Comparison of ENCODE assay signal across 8 cellular contexts in genomic region chr17:63601439-63602371, GRCh38. TPM values are rescaled to one million over a fixed set of nuclear protein-coding genes. Genes with fewer than 3 reads are reported as not detected.
DNase-seq lines count a peak whose midpoint lies in the region; ATAC-seq lines count a peak whose summit lies in the region.

No MANE protein-coding gene starts in this region.

- H3K4me1 ChIP-seq in iPS-18a (ENCODE audit: control insufficient read depth, low read depth, low read length) (peaks cover 3% of the 10 kb centered on the region), stomach smooth muscle (ENCODE audit: control insufficient read depth, insufficient read depth, low read length) (peaks cover 13% of the 10 kb centered on the region)

- peak overlapping the region; percentile 83 for H3K27ac Mint-ChIP-seq in activated T-cell treated with anti-CD3 and anti-CD28 coated beads, Interleukin-2, amount 50 U/mL, for 72 hours
- H3K27ac Mint-ChIP-seq in activated naive CD8-positive, alpha-beta T cell, result peak overlapping the region; percentile 94

- H3K27ac ChIP-seq in iPS-18a (ENCODE audit: low read length), result no peak overlapping the region
- peak overlapping the region; percentile 79 for H3K27ac ChIP-seq in stomach smooth muscle (ENCODE audit: low read length)

- H3K4me3 Mint-ChIP-seq in activated T-cell treated with anti-CD3 and anti-CD28 coated beads, Interleukin-2, amount 50 U/mL, for 72 hours, result peak overlapping the region; percentile 86 to 96
- H3K4me3 Mint-ChIP-seq in activated naive CD8-positive, alpha-beta T cell, result peak overlapping the region; percentile 96

- H3K9ac ChIP-seq in iPS-18a (ENCODE audit: low read length), result peak overlapping the region; percentile 80
- H3K9ac ChIP-seq in stomach smooth muscle (ENCODE audit: low read length in 2 of 2), result peak overlapping the region; percentile 86 to 89

- peaks cover 40% of the 10 kb centered on the region for H3K4me1 Mint-ChIP-seq in activated T-cell treated with anti-CD3 and anti-CD28 coated beads, Interleukin-2, amount 50 U/mL, for 72 hours (ENCODE audit: low read depth)
- peaks cover 36% of the 10 kb centered on the region for H3K4me1 Mint-ChIP-seq in activated naive CD8-positive, alpha-beta T cell (ENCODE audit: low read depth)

- H3K27me3 Mint-ChIP-seq in activated T-cell treated with anti-CD3 and anti-CD28 coated beads, Interleukin-2, amount 50 U/mL, for 72 hours (ENCODE audit: low read depth), result no peaks in the 10 kb centered on the region
- no peaks in the 10 kb centered on the region for H3K27me3 Mint-ChIP-seq in activated naive CD8-positive, alpha-beta T cell

- peak overlapping the region; percentile 91 for H3K4me3 ChIP-seq in iPS-18a (ENCODE audit: low read length)
- H3K4me3 ChIP-seq in stomach smooth muscle (ENCODE audit: low read length in 2 of 2), result peak overlapping the region; percentile 77 to 92

- no peak for DNase-seq in activated T-cell treated with anti-CD3 and anti-CD28 coated beads, Interleukin-2, amount 50 U/mL, for 72 hours
- DNase-seq in activated T-cell treated with anti-CD3 and anti-CD28 coated beads, Interleukin-2, amount 50 U/mL, for 1 hour, result no peak
- DNase-seq in SW480 (ENCODE audit: low spot score), result no peak

- H3K36me3 Mint-ChIP-seq in activated T-cell treated with anti-CD3 and anti-CD28 coated beads, Interleukin-2, amount 50 U/mL, for 72 hours (ENCODE audit: insufficient read depth in 2 of 2), result peaks cover 4 to 13% of the 10 kb centered on the region in 2 donors
- peaks cover 6% of the 10 kb centered on the region for H3K36me3 Mint-ChIP-seq in activated naive CD8-positive, alpha-beta T cell

- H3K9me3 Mint-ChIP-seq in activated T-cell treated with anti-CD3 and anti-CD28 coated beads, Interleukin-2, amount 50 U/mL, for 72 hours, result no peaks in the 10 kb centered on the region
- H3K9me3 Mint-ChIP-seq in activated naive CD8-positive, alpha-beta T cell (ENCODE audit: low read depth), result no peaks in the 10 kb centered on the region

- no peaks in the 10 kb centered on the region for H3K27me3 ChIP-seq in iPS-18a (ENCODE audit: control insufficient read depth, insufficient read depth, low read length)
- H3K27me3 ChIP-seq in stomach smooth muscle (ENCODE audit: control insufficient read depth in 1 of 2, insufficient read depth in 2 of 2, low read length in 2 of 2), result no peaks in the 10 kb centered on the region

- H3K9me3 ChIP-seq in iPS-18a (ENCODE audit: control insufficient read depth, low read depth, low read length) (no peaks in the 10 kb centered on the region), stomach smooth muscle (ENCODE audit: control insufficient read depth in 2 of 2, low read length in 2 of 2) (no peaks in the 10 kb centered on the region)

- ATAC-seq in activated T-cell treated with anti-CD3 and anti-CD28 coated beads, Interleukin-2, amount 50 U/mL, for 72 hours (replicated peaks in 1 of 2), result no peak
- ATAC-seq in HG03469 (IDR thresholded peaks at IDR 0.05; ENCODE audit: unreplicated experiment) (no peak), GM18870 (IDR thresholded peaks at IDR 0.05; ENCODE audit: unreplicated experiment) (no peak)

- H3K36me3 ChIP-seq in iPS-18a (ENCODE audit: control insufficient read depth, low read depth, low read length) (peaks cover 13% of the 10 kb centered on the region), stomach smooth muscle (ENCODE audit: control insufficient read depth in 2 of 2, insufficient read depth in 2 of 2, low read length in 2 of 2) (peaks cover 18 to 20% of the 10 kb centered on the region in 2 donors)

RNA-seq across cellular contexts. Expression of gene TACO1, which starts 1.0 kb away (rescaled TPM):
- total RNA-seq in activated T-cell treated with anti-CD3 and anti-CD28 coated beads, Interleukin-2, amount 50 U/mL, for 72 hours, result 10 to 100 TPM; 32.7 to 35.1 TPM

RNA-seq across cellular contexts. Expression of gene MAP3K3, which starts 20.5 kb away (rescaled TPM):
- total RNA-seq in activated T-cell treated with anti-CD3 and anti-CD28 coated beads, Interleukin-2, amount 50 U/mL, for 72 hours, result 10 to 100 TPM; 34.9 to 46.8 TPM

RNA-seq across cellular contexts. Expression of gene DCAF7, which starts 51.4 kb away (rescaled TPM):
- 100 to 1,000 TPM; 124 to 126 TPM for total RNA-seq in activated T-cell treated with anti-CD3 and anti-CD28 coated beads, Interleukin-2, amount 50 U/mL, for 72 hours
